ENCODE assay signal across 8 cellular contexts in genomic region chr5:116442095-116442534, GRCh38.
DNase-seq lines count a peak whose midpoint lies in the region; ATAC-seq and TF ChIP-seq lines count a peak whose summit lies in the region.

No MANE protein-coding gene starts in this region.

- H3K27me3 Mint-ChIP-seq in MCF 10A (ENCODE audit: insufficient read depth, unreplicated experiment) = no peaks in the 10 kb centered on the region
- H3K27me3 Mint-ChIP-seq in effector memory CD8-positive, alpha-beta T cell = no peaks in the 10 kb centered on the region

- POLR2A ChIA-PET in MCF 10A (lab: Yijun Ruan, JAX) = no interaction called here

- ATAC-seq in left colon = peak; percentile 55
- ATAC-seq in effector memory CD8-positive, alpha-beta T cell (replicated peaks) = no peak
- no peak for ATAC-seq in omental fat pad (ENCODE audit: low FRiP score)
- ATAC-seq in GM21723 (IDR thresholded peaks at IDR 0.05; ENCODE audit: unreplicated experiment) = no peak

- peak; percentile 21 for DNase-seq in DMS53 treated with DMSO at 0.1 percent for 48 hours (lab: John Stamatoyannopoulos, UW; ENCODE audit: unreplicated experiment)
- DNase-seq in NCI-H2029 treated with DMSO at 0.1 percent for 48 hours (lab: John Stamatoyannopoulos, UW) = peak; percentile 81
- peak; percentile 76 for DNase-seq in MCF 10A (ENCODE audit: unreplicated experiment)
- DNase-seq in left colon = peak in 1 of 2 donors; percentile 37
- no peak for DNase-seq in effector memory CD8-positive, alpha-beta T cell
- DNase-seq in omental fat pad (ENCODE audit: low spot score) = no peak
- no peak for DNase-seq in iPS-NIHi7 (ENCODE audit: extremely low spot score)

- intact Hi-C loops in MCF 10A (cut with micrococcal nuclease) (no loop called here), left colon (cut with DNase I, micrococcal nuclease) (no loop called here)

- no peak overlapping the region for H3K27ac Mint-ChIP-seq in MCF 10A (ENCODE audit: low read depth, unreplicated experiment)
- H3K27ac Mint-ChIP-seq in effector memory CD8-positive, alpha-beta T cell = no peak overlapping the region

- H3K4me3 Mint-ChIP-seq in MCF 10A (ENCODE audit: unreplicated experiment) = no peak overlapping the region
- H3K4me3 Mint-ChIP-seq in effector memory CD8-positive, alpha-beta T cell = no peak overlapping the region

- H3K4me1 Mint-ChIP-seq in MCF 10A (ENCODE audit: insufficient read depth, unreplicated experiment) = peaks cover 7% of the 10 kb centered on the region
- H3K4me1 Mint-ChIP-seq in effector memory CD8-positive, alpha-beta T cell (ENCODE audit: low read depth in 2 of 2) = no peaks in the 10 kb centered on the region

- TF ChIP-seq CTCF in MCF 10A (IDR thresholded peaks at IDR 0.05; ENCODE audit: unreplicated experiment) = no peak
- no peak for TF ChIP-seq CTCF in omental fat pad (IDR thresholded peaks at IDR 0.05)

- CTCF ChIA-PET in MCF 10A (lab: Yijun Ruan, JAX) = interaction anchor here (1.0 kb wide), 1 partner anchor 10 kb away, joined by 3 read pairs; no protein-coding TSS in a partner anchor

- BruUV-seq in MCF 10A (replicated peaks; lab: Mats Ljungman, UMichigan) = no TSS peak

- H3K36me3 Mint-ChIP-seq in MCF 10A (ENCODE audit: insufficient read depth, unreplicated experiment) = no peaks in the 10 kb centered on the region
- no peaks in the 10 kb centered on the region for H3K36me3 Mint-ChIP-seq in effector memory CD8-positive, alpha-beta T cell (ENCODE audit: insufficient read depth)

- no peaks in the 10 kb centered on the region for H3K9me3 Mint-ChIP-seq in MCF 10A (ENCODE audit: unreplicated experiment)
- no peaks in the 10 kb centered on the region for H3K9me3 Mint-ChIP-seq in effector memory CD8-positive, alpha-beta T cell

Comparison
In these comparisons a context has a peak if more than half of its experiments do, and no peak if none do; other contexts are left out.
1. DNase-seq: peak in DMS53 treated with DMSO at 0.1 percent for 48 hours (single experiment), NCI-H2029 treated with DMSO at 0.1 percent for 48 hours (single experiment) and MCF 10A (single experiment); none in effector memory CD8-positive, alpha-beta T cell (0 of 3), omental fat pad (single experiment) and iPS-NIHi7 (single experiment).